Comparison of ENCODE assay signal across 25 cellular contexts in the genomic region with DNA sequence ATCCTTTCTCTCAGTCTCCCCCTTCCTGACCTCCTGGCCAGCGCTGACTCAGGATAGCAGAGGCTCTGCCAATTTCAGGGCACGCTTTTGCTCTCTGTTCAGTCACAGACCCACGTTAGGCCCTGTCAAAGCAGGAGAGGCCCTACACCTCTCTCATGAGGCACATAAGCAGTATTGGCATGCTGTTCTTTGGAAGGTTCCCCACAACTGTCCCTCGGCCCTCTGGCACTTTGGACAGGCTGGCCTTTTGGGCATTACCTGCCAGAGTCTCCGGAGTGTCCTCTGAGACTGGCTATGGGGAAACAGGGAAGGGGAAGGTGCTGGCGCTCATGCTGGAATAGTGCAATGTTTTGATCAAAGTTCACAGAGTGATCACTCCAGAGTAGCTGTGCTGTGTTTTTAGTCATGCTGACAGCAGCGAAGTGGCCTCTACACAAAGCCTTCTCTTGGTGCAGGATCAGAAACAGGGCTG. TPM values are rescaled to one million over a fixed set of nuclear protein-coding genes. Genes with fewer than 3 reads are reported as not detected.
DNase-seq lines count a peak whose midpoint lies in the region; ATAC-seq and TF ChIP-seq lines count a peak whose summit lies in the region.
"Had no signal": no experiment of that assay in that cellular context is flagged by ENCODE, and none has a peak within 500 bp of the region (broad histone marks: within the 10 kb centered on the region; RNA-seq: fewer than 3 reads in every experiment).

No MANE protein-coding gene starts in this region.

- peaks cover 20% of the 10 kb centered on the region for H3K4me1 Mint-ChIP-seq in stimulated activated effector memory CD8-positive, alpha-beta T cell treated with anti-CD3 and anti-CD28 coated beads, Interleukin-12 subunit alpha, Interleukin-12 subunit beta, amount 100 ng/mL, for 72 hours

- DNase-seq in M059J (ENCODE audit: low read depth): peak; percentile 27
- DNase-seq in stimulated activated effector memory CD8-positive, alpha-beta T cell treated with anti-CD3 and anti-CD28 coated beads, Interleukin-12 subunit alpha, Interleukin-12 subunit beta, amount 100 ng/mL, for 72 hours (ENCODE audit: low spot score in 2 of 2): no peak
- DNase-seq in NCI-H187 (lab: John Stamatoyannopoulos, UW): no peak
- DNase-seq: activated CD4-positive, alpha-beta T cell treated with anti-CD3 and anti-CD28 coated beads, Interleukin-2, amount 10 ng/mL, durations not matched to agents 24 days and 14 days; activated naive CD4-positive, alpha-beta T cell treated with anti-CD3 and anti-CD28 coated beads, Interleukin-2, amount 50 U/mL, for 16 hours; CD8-positive, alpha-beta T cell; DMS79 treated with DMSO at 0.1 percent for 48 hours; endodermal cell; esophagus squamous epithelium; HFFc6; Karpas-422; left lung; NCI-H1092 treated with DMSO at 0.1 percent for 48 hours; NCI-H2029 treated with DMSO at 0.1 percent for 48 hours; NCI-H345; PC-3; stimulated activated naive CD4-positive, alpha-beta T cell had no signal

- H3K9me3 ChIP-seq in duodenal mucosa (ENCODE audit: control insufficient read depth in 1 of 2, low read length in 2 of 2): no peaks in the 10 kb centered on the region
- H3K9me3 ChIP-seq in liver (ENCODE audit: control insufficient read depth in 4 of 4, low read length in 3 of 4): no peaks in the 10 kb centered on the region
- H3K9me3 ChIP-seq: esophagus squamous epithelium, left lung, prostate gland had no signal

- H3K4me3 Mint-ChIP-seq in stimulated activated effector memory CD8-positive, alpha-beta T cell treated with anti-CD3 and anti-CD28 coated beads, Interleukin-12 subunit alpha, Interleukin-12 subunit beta, amount 100 ng/mL, for 72 hours: no peak overlapping the region
- H3K4me3 Mint-ChIP-seq: activated CD4-positive, alpha-beta T cell treated with anti-CD3 and anti-CD28 coated beads, Interleukin-2, amount 10 ng/mL, durations not matched to agents 24 days and 14 days; CD8-positive, alpha-beta T cell; endodermal cell; HFFc6; T-helper 1 cell treated with Interleukin-12 subunit alpha and Interleukin-12 subunit beta and Interleukin-4 antibody, amounts not matched to agents 30 μg/mL and 1 μg/mL, for 36 hours had no signal

- H3K4me3 ChIP-seq in duodenal mucosa (ENCODE audit: low read depth in 1 of 2, low read length in 2 of 2) (peak overlapping the region in 1 of 2 donors; percentile 2), liver (ENCODE audit: low read depth in 1 of 3, low read length in 3 of 3) (no peak overlapping the region)
- H3K4me3 ChIP-seq: esophagus squamous epithelium, left lung, prostate gland, smooth muscle cell had no signal

- H3K4me1 ChIP-seq in duodenal mucosa (ENCODE audit: control insufficient read depth in 1 of 2, insufficient read depth in 2 of 2, low read length in 2 of 2) (peaks cover 11 to 20% of the 10 kb centered on the region in 2 donors), liver (ENCODE audit: control insufficient read depth in 4 of 4, insufficient read depth in 4 of 4, low read length in 3 of 4) (peaks cover 6 to 49% (median 30%) of the 10 kb centered on the region in 4 donors)
- H3K4me1 ChIP-seq: prostate gland had no signal

- ATAC-seq in stimulated activated effector memory CD8-positive, alpha-beta T cell treated with anti-CD3 and anti-CD28 coated beads, Interleukin-12 subunit alpha, Interleukin-12 subunit beta, amount 100 ng/mL, for 72 hours: no peak
- ATAC-seq in GM19324 (IDR thresholded peaks at IDR 0.05; ENCODE audit: low FRiP score, unreplicated experiment) (no peak), GM18870 (IDR thresholded peaks at IDR 0.05; ENCODE audit: unreplicated experiment) (no peak)
- ATAC-seq: CD8-positive, alpha-beta T cell; left lung; PC-3 had no signal

- TF ChIP-seq RAD21 in liver (IDR thresholded peaks at IDR 0.05): peak; percentile 57 to 65

- peak overlapping the region; percentile 51 for H3K27ac Mint-ChIP-seq in stimulated activated effector memory CD8-positive, alpha-beta T cell treated with anti-CD3 and anti-CD28 coated beads, Interleukin-12 subunit alpha, Interleukin-12 subunit beta, amount 100 ng/mL, for 72 hours
- H3K27ac Mint-ChIP-seq: activated CD4-positive, alpha-beta T cell treated with anti-CD3 and anti-CD28 coated beads, Interleukin-2, amount 10 ng/mL, durations not matched to agents 24 days and 14 days; CD8-positive, alpha-beta T cell; endodermal cell; HFFc6; T-helper 1 cell treated with Interleukin-12 subunit alpha and Interleukin-12 subunit beta and Interleukin-4 antibody, amounts not matched to agents 30 μg/mL and 1 μg/mL, for 36 hours had no signal

- H3K27ac ChIP-seq in duodenal mucosa (ENCODE audit: low read depth, low read length) (no peak overlapping the region), liver (ENCODE audit: low read depth in 1 of 2, low read length in 2 of 2) (peak overlapping the region; percentile 76 to 79)
- H3K27ac ChIP-seq: left lung, prostate gland had no signal

- 35% methylated on average over 7 of the region's 7 CpGs for WGBS in liver

- no peak for TF ChIP-seq CTCF in liver (IDR thresholded peaks at IDR 0.05; ENCODE audit: low read depth, low read length, missing input control)

- H3K27me3 ChIP-seq in duodenal mucosa (ENCODE audit: control insufficient read depth in 1 of 2, insufficient read depth in 2 of 2, low read length in 2 of 2) (no peaks in the 10 kb centered on the region), liver (ENCODE audit: control insufficient read depth in 4 of 4, insufficient read depth in 4 of 4, low read length in 3 of 4) (no peaks in the 10 kb centered on the region)
- H3K27me3 ChIP-seq: esophagus squamous epithelium, left lung had no signal

- H3K36me3 ChIP-seq in duodenal mucosa (ENCODE audit: control insufficient read depth in 1 of 2, insufficient read depth in 2 of 2, low read length in 2 of 2) (no peaks in the 10 kb centered on the region), liver (ENCODE audit: control insufficient read depth in 4 of 4, insufficient read depth in 3 of 4, low read depth in 1 of 4, low read length in 3 of 4) (no peaks in the 10 kb centered on the region)
- H3K36me3 ChIP-seq: esophagus squamous epithelium, left lung, prostate gland had no signal

- no peaks in the 10 kb centered on the region for H3K9me3 Mint-ChIP-seq in stimulated activated effector memory CD8-positive, alpha-beta T cell treated with anti-CD3 and anti-CD28 coated beads, Interleukin-12 subunit alpha, Interleukin-12 subunit beta, amount 100 ng/mL, for 72 hours
- H3K9me3 Mint-ChIP-seq: activated CD4-positive, alpha-beta T cell treated with anti-CD3 and anti-CD28 coated beads, Interleukin-2, amount 10 ng/mL, durations not matched to agents 24 days and 14 days; CD8-positive, alpha-beta T cell; endodermal cell; HFFc6; T-helper 1 cell treated with Interleukin-12 subunit alpha and Interleukin-12 subunit beta and Interleukin-4 antibody, amounts not matched to agents 30 μg/mL and 1 μg/mL, for 36 hours had no signal

- H3K36me3 Mint-ChIP-seq in stimulated activated effector memory CD8-positive, alpha-beta T cell treated with anti-CD3 and anti-CD28 coated beads, Interleukin-12 subunit alpha, Interleukin-12 subunit beta, amount 100 ng/mL, for 72 hours: no peaks in the 10 kb centered on the region

- H3K9ac ChIP-seq in duodenal mucosa (ENCODE audit: low read depth in 1 of 2, low read length in 2 of 2): peak overlapping the region; percentile 45 to 53
- H3K9ac ChIP-seq in liver (ENCODE audit: low read depth in 1 of 2, low read length in 2 of 2): no peak overlapping the region

TF ChIP-seq in liver, 16 proteins besides CTCF, POLR2A, EP300 and RAD21 (continues in another document):
- TF ChIP-seq HNF4G (IDR thresholded peaks at IDR 0.05) (peak; percentile 93), YY1 (IDR thresholded peaks at IDR 0.05) (peak; percentile 90), EGR1 (IDR thresholded peaks at IDR 0.05; ENCODE audit: low read depth in 2 of 2) (peak in 1 of 2 donors; percentile 75), HNF4A (conservative IDR thresholded peaks at IDR 0.05) (peak; percentile 96 to 97), GABPA (IDR thresholded peaks at IDR 0.05 in 1 of 2, conservative IDR thresholded peaks at IDR 0.05 in 1 of 2) (peak in 1 of 2 donors; percentile 43), FOXA2 (IDR thresholded peaks at IDR 0.05) (peak; percentile 69), SP1 (IDR thresholded peaks at IDR 0.05) (peak; percentile 93), NR2F2 (IDR thresholded peaks at IDR 0.05) (no peak), FOXA1 (IDR thresholded peaks at IDR 0.05) (peak; percentile 65), TAF1 (conservative IDR thresholded peaks at IDR 0.05) (peak; percentile 86)
- TF ChIP-seq, protein P1, sequence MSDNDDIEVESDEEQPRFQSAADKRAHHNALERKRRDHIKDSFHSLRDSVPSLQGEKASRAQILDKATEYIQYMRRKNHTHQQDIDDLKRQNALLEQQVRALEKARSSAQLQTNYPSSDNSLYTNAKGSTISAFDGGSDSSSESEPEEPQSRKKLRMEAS (IDR thresholded peaks at IDR 0.05): peak; percentile 88
- TF ChIP-seq, protein P2, sequence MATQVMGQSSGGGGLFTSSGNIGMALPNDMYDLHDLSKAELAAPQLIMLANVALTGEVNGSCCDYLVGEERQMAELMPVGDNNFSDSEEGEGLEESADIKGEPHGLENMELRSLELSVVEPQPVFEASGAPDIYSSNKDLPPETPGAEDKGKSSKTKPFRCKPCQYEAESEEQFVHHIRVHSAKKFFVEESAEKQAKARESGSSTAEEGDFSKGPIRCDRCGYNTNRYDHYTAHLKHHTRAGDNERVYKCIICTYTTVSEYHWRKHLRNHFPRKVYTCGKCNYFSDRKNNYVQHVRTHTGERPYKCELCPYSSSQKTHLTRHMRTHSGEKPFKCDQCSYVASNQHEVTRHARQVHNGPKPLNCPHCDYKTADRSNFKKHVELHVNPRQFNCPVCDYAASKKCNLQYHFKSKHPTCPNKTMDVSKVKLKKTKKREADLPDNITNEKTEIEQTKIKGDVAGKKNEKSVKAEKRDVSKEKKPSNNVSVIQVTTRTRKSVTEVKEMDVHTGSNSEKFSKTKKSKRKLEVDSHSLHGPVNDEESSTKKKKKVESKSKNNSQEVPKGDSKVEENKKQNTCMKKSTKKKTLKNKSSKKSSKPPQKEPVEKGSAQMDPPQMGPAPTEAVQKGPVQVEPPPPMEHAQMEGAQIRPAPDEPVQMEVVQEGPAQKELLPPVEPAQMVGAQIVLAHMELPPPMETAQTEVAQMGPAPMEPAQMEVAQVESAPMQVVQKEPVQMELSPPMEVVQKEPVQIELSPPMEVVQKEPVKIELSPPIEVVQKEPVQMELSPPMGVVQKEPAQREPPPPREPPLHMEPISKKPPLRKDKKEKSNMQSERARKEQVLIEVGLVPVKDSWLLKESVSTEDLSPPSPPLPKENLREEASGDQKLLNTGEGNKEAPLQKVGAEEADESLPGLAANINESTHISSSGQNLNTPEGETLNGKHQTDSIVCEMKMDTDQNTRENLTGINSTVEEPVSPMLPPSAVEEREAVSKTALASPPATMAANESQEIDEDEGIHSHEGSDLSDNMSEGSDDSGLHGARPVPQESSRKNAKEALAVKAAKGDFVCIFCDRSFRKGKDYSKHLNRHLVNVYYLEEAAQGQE (IDR thresholded peaks at IDR 0.05): peak; percentile 79

RNA-seq across cellular contexts. Expression of a gene that starts 23.7 kb away (rescaled TPM):
- total RNA-seq in M059J (2014; rRNA removed; shearing (Covaris generic)): not detected in 2 replicates
- total RNA-seq in liver: not detected
- under 1 TPM in 1 of 2 donors, not detected in 1; 0.10 TPM for polyA plus RNA-seq in liver
- total RNA-seq: activated CD4-positive, alpha-beta T cell treated with anti-CD3 and anti-CD28 coated beads, Interleukin-2, amount 10 ng/mL, durations not matched to agents 24 days and 14 days; CD8-positive, alpha-beta T cell; endodermal cell; left lung; PC-3; smooth muscle cell had no signal
- polyA plus RNA-seq: neural cell, smooth muscle cell had no signal

Comparison
In these comparisons a context has a peak if more than half of its experiments do, and no peak if none do; other contexts are left out.
1. H3K9ac ChIP-seq: peak in duodenal mucosa (2 of 2); none in liver (0 of 2).